ENCODE assay signal across 9 cellular contexts in genomic region chr2:31523871-31524492, GRCh38. TPM values are rescaled to one million over a fixed set of nuclear protein-coding genes. Genes with fewer than 3 reads are reported as not detected.
DNase-seq lines count a peak whose midpoint lies in the region; ATAC-seq and TF ChIP-seq lines count a peak whose summit lies in the region.
"Had no signal": no experiment of that assay in that cellular context is flagged by ENCODE, and none has a peak within 500 bp of the region (broad histone marks: within the 10 kb centered on the region; RNA-seq: fewer than 3 reads in every experiment).

No MANE protein-coding gene starts in this region.

- no peaks in the 10 kb centered on the region for H3K27me3 ChIP-seq in BJ (ENCODE audit: control insufficient read depth, insufficient read depth, low read length)

- DNase-seq in BJ (ENCODE audit: low read depth): no peak
- peak; percentile 13 for DNase-seq in NCI-H128 (lab: John Stamatoyannopoulos, UW; ENCODE audit: unreplicated experiment)
- DNase-seq in activated CD4-positive, CD25-positive, alpha-beta regulatory T cell treated with anti-CD3 and anti-CD28 coated beads, Interleukin-2, amount 50 U/mL, for 16 hours (ENCODE audit: low read depth, low spot score): peak; percentile 26
- no peak for DNase-seq in coronary artery (ENCODE audit: low spot score)
- peak; percentile 36 for DNase-seq in mucosa of gallbladder (ENCODE audit: low spot score)
- peak; percentile 30 to 47 for DNase-seq in stimulated activated naive CD8-positive, alpha-beta T cell treated with anti-CD3 and anti-CD28 coated beads, Interleukin-15, amount 100 ng/mL, for 72 hours
- DNase-seq in occipital lobe (lab: John Stamatoyannopoulos, UW): no peak

- peaks cover 23% of the 10 kb centered on the region for H3K27me3 Mint-ChIP-seq in stimulated activated naive CD8-positive, alpha-beta T cell treated with anti-CD3 and anti-CD28 coated beads, Interleukin-15, amount 100 ng/mL, for 72 hours

- TF ChIP-seq CTCF in BJ (IDR thresholded peaks at IDR 0.05; ENCODE audit: insufficient read depth, low read depth, low read length): peak; percentile 71
- TF ChIP-seq CTCF in coronary artery (IDR thresholded peaks at IDR 0.05): peak; percentile 58

- H3K36me3 ChIP-seq in BJ (ENCODE audit: control insufficient read depth, insufficient read depth, low read length): no peaks in the 10 kb centered on the region

- no peaks in the 10 kb centered on the region for H3K9me3 Mint-ChIP-seq in stimulated activated naive CD8-positive, alpha-beta T cell treated with anti-CD3 and anti-CD28 coated beads, Interleukin-15, amount 100 ng/mL, for 72 hours

- H3K27ac ChIP-seq in coronary artery: no peak overlapping the region

- CTCF ChIA-PET in BJ (lab: Yijun Ruan, JAX): interaction anchor here (0.5 to 4.9 kb wide), 22 partner anchors 9 to 812 kb away, joined by 3 to 24 read pairs (median 4); no protein-coding TSS in a partner anchor

- no peak overlapping the region for H3K27ac Mint-ChIP-seq in stimulated activated naive CD8-positive, alpha-beta T cell treated with anti-CD3 and anti-CD28 coated beads, Interleukin-15, amount 100 ng/mL, for 72 hours

- POLR2A ChIA-PET in BJ (lab: Charles Lee): no interaction called here

- ATAC-seq in GM18909 (IDR thresholded peaks at IDR 0.05; ENCODE audit: poor library complexity, unreplicated experiment): peak; percentile 65
- ATAC-seq in stimulated activated naive CD8-positive, alpha-beta T cell treated with anti-CD3 and anti-CD28 coated beads, Interleukin-15, amount 100 ng/mL, for 72 hours: peak; percentile 72

- H3K4me1 Mint-ChIP-seq in stimulated activated naive CD8-positive, alpha-beta T cell treated with anti-CD3 and anti-CD28 coated beads, Interleukin-15, amount 100 ng/mL, for 72 hours: no peaks in the 10 kb centered on the region

- H3K4me3 ChIP-seq in BJ (ENCODE audit: low read depth, low read length): no peak overlapping the region
- no peak overlapping the region for H3K4me3 ChIP-seq in coronary artery

- H3K4me3 Mint-ChIP-seq in stimulated activated naive CD8-positive, alpha-beta T cell treated with anti-CD3 and anti-CD28 coated beads, Interleukin-15, amount 100 ng/mL, for 72 hours: no peak overlapping the region

RNA-seq across cellular contexts. Expression of gene SRD5A2, which starts 56.8 kb away (rescaled TPM):
- 0.01 TPM in 1 of 2 replicates, not detected in the other for polyA plus RNA-seq in BJ (2011; rRNA removed)
- not detected in 2 replicates for polyA minus RNA-seq in BJ (2011; rRNA and poly(A)+ RNA removed)
- total RNA-seq in mucosa of gallbladder (0.09 TPM), occipital lobe (not detected)
- total RNA-seq: T-helper 1 cell treated with Interleukin-12 subunit alpha and Interleukin-12 subunit beta and Interleukin-4 antibody, amounts not matched to agents 30 ng/mL and 1 ng/mL, for 36 hours had no signal

Comparison
In these comparisons a context has a peak if more than half of its experiments do, and no peak if none do; other contexts are left out.
1. DNase-seq: peak in NCI-H128 (single experiment), activated CD4-positive, CD25-positive, alpha-beta regulatory T cell treated with anti-CD3 and anti-CD28 coated beads, Interleukin-2, amount 50 U/mL, for 16 hours (single experiment), mucosa of gallbladder (single experiment) and stimulated activated naive CD8-positive, alpha-beta T cell treated with anti-CD3 and anti-CD28 coated beads, Interleukin-15, amount 100 ng/mL, for 72 hours (2 of 2); none in BJ (single experiment), coronary artery (single experiment) and occipital lobe (single experiment).